Comparison of ENCODE assay signal across 8 cellular contexts in genomic region chr1:44294588-44295007, GRCh38.
DNase-seq lines count a peak whose midpoint lies in the region; ATAC-seq, FAIRE-seq and TF ChIP-seq lines count a peak whose summit lies in the region.

No MANE protein-coding gene starts in this region.

- H3K9me3 Mint-ChIP-seq in Calu3 (ENCODE audit: low read depth, unreplicated experiment): no peaks in the 10 kb centered on the region

- no peak overlapping the region for H2BK20ac ChIP-seq in IMR-90 (ENCODE audit: low read depth, low read length)

- no peak overlapping the region for H2AK5ac ChIP-seq in IMR-90 (ENCODE audit: low read depth, low read length)

- no peak overlapping the region for H4K8ac ChIP-seq in IMR-90 (ENCODE audit: low read depth in 2 of 2, low read length in 2 of 2)

- H3K14ac ChIP-seq in IMR-90 (replicated peaks; ENCODE audit: low read depth, low read length): no peak overlapping the region

- no peak overlapping the region for H3K4ac ChIP-seq in IMR-90 (ENCODE audit: low read depth, low read length)

- H3K9ac ChIP-seq in IMR-90 (ENCODE audit: low read depth, low read length): no peak overlapping the region

- TF ChIP-seq RAD21 in A549 (conservative IDR thresholded peaks at IDR 0.05 in 1 of 2, IDR thresholded peaks at IDR 0.05 in 1 of 2) (peak in 1 of 2 experiments; percentile 57; a peak in 3 of 5 replicates), IMR-90 (IDR thresholded peaks at IDR 0.05; ENCODE audit: low read length) (peak; percentile 34)

- H3K23ac ChIP-seq in IMR-90 (ENCODE audit: low read depth, low read length): no peak overlapping the region

- H3K9me3 ChIP-seq in A549 (no peaks in the 10 kb centered on the region), IMR-90 (ENCODE audit: control insufficient read depth, insufficient read depth, low read length) (no peaks in the 10 kb centered on the region), left lung (no peaks in the 10 kb centered on the region)
- H3K9me3 ChIP-seq in effector memory CD4-positive, alpha-beta T cell (ENCODE audit: control insufficient read depth, low read length): no peaks in the 10 kb centered on the region

- FAIRE-seq in A549 (lab: Jason Lieb, UNC): no peak

- H2BK15ac ChIP-seq in IMR-90 (ENCODE audit: low read depth, low read length): no peak overlapping the region

- no peak overlapping the region for H2BK120ac ChIP-seq in IMR-90 (ENCODE audit: low read depth, low read length)

- H3K36me3 Mint-ChIP-seq in Calu3 (ENCODE audit: insufficient read depth, unreplicated experiment): no peaks in the 10 kb centered on the region

- H3K36me3 ChIP-seq in IMR-90 (ENCODE audit: control insufficient read depth, insufficient read depth, low read length): peaks cover 28% of the 10 kb centered on the region
- peaks cover 0 to 48% of the 10 kb centered on the region in 2 donors for H3K36me3 ChIP-seq in left lung
- peaks cover 30% of the 10 kb centered on the region for H3K36me3 ChIP-seq in effector memory CD4-positive, alpha-beta T cell (ENCODE audit: control insufficient read depth, insufficient read depth, low read length)

- 0 out of 4 replicates have a peak, but pooled peaks cover 0 to 3% of the 10 kb centered on the region in 2 experiments for H3K79me1 ChIP-seq in IMR-90 (ENCODE audit: low read depth in 1 of 2, low read length in 2 of 2)

- intact Hi-C loops in IMR-90 (cut with micrococcal nuclease): no loop called here
- intact Hi-C loops in left lung (cut with DNase I): no loop called here
- intact Hi-C loops in Calu3 (cut with micrococcal nuclease; ENCODE audit: unreplicated experiment): no loop called here

- H3K4me1 ChIP-seq in A549 (no peaks in the 10 kb centered on the region), IMR-90 (ENCODE audit: control insufficient read depth, insufficient read depth, low read length) (no peaks in the 10 kb centered on the region), left lung (peaks cover 0 to 4% of the 10 kb centered on the region in 2 donors)
- no peaks in the 10 kb centered on the region for H3K4me1 ChIP-seq in effector memory CD4-positive, alpha-beta T cell (ENCODE audit: control insufficient read depth, insufficient read depth, low read length, poor library complexity, severe bottlenecking)

- no peak overlapping the region for H3K4me3 Mint-ChIP-seq in Calu3 (ENCODE audit: low read depth, unreplicated experiment)

- 68% methylated on average over 4 of the region's 4 CpGs for WGBS in A549 (ENCODE audit: missing lambda C conversion rate)
- WGBS in IMR-90 (ENCODE audit: extremely low coverage in 2 of 2, insufficient read length in 1 of 2), 2 experiments: 50% methylated on average over 2 of the region's 4 CpGs; no CpG with 5 or more reads in 1 of the 2 experiments

- TF ChIP-seq CTCF in A549 (IDR thresholded peaks at IDR 0.05) (peak; percentile 21; the same call in 2 of the 3 replicates), IMR-90 (conservative IDR thresholded peaks at IDR 0.05; ENCODE audit: low read depth, low read length) (peak; percentile 42), left lung (IDR thresholded peaks at IDR 0.05) (peak in 1 of 2 donors; percentile 41), Calu3 (IDR thresholded peaks at IDR 0.05; ENCODE audit: unreplicated experiment) (no peak)

- no peak overlapping the region for H3K27ac Mint-ChIP-seq in Calu3 (ENCODE audit: unreplicated experiment)

- no peak overlapping the region for H4K91ac ChIP-seq in IMR-90 (ENCODE audit: insufficient read depth, low read depth, low read length)

- no peak overlapping the region for H3K4me3 ChIP-seq in A549
- H3K4me3 ChIP-seq in IMR-90 (ENCODE audit: insufficient read depth, low read depth, low read length): no peak overlapping the region
- no peak overlapping the region for H3K4me3 ChIP-seq in left lung
- no peak overlapping the region for H3K4me3 ChIP-seq in effector memory CD4-positive, alpha-beta T cell (ENCODE audit: insufficient read depth, low read depth, low read length, poor library complexity, severe bottlenecking)

- dilution Hi-C loops in IMR-90 (cut with HindIII; ENCODE audit: low sequenced_read_pairs, unreplicated experiment): no loop called here

- no peak for TF ChIP-seq EP300 in A549 (IDR thresholded peaks at IDR 0.05)

- H3K27me3 Mint-ChIP-seq in Calu3 (ENCODE audit: unreplicated experiment): no peaks in the 10 kb centered on the region

- H2AK9ac ChIP-seq in IMR-90 (replicated peaks; ENCODE audit: low read depth, low read length, poor library complexity): no peak overlapping the region

- TF ChIP-seq POLR2A in A549 (IDR thresholded peaks at IDR 0.05; ENCODE audit: low read length) (no peak), IMR-90 (IDR thresholded peaks at IDR 0.05; ENCODE audit: low read depth, low read length) (no peak)

- no TSS peak for BruUV-seq in IMR-90 (replicated peaks; lab: Mats Ljungman, UMichigan)
- BruUV-seq in Calu3 (replicated peaks; lab: Mats Ljungman, UMichigan): no TSS peak

- no peak overlapping the region for H3K56ac ChIP-seq in IMR-90 (ENCODE audit: extremely low read depth, insufficient read depth, low read length)

- H4K20me1 ChIP-seq in IMR-90 (ENCODE audit: insufficient read depth, low read length): no peaks in the 10 kb centered on the region

- CTCF ChIA-PET in A549 (lab: Yijun Ruan, JAX) (interaction anchor here (1.1 to 3.2 kb wide), 3 partner anchors 12 to 77 kb away, joined by 4 to 12 read pairs (median 5); no protein-coding TSS in a partner anchor), IMR-90 (lab: Yijun Ruan, JAX) (interaction anchor here (0.6 to 1.4 kb wide), 4 partner anchors 36 to 502 kb away, joined by 3 to 6 read pairs (median 3); no protein-coding TSS in a partner anchor), Calu3 (lab: Charles Lee) (no interaction called here)

- H3K27me3 ChIP-seq in IMR-90 (ENCODE audit: control insufficient read depth, insufficient read depth, low read length): no peaks in the 10 kb centered on the region
- no peaks in the 10 kb centered on the region for H3K27me3 ChIP-seq in left lung
- H3K27me3 ChIP-seq in effector memory CD4-positive, alpha-beta T cell (replicated peaks; ENCODE audit: control insufficient read depth, insufficient read depth, low read length, poor library complexity, severe bottlenecking): no peaks in the 10 kb centered on the region

- H3K18ac ChIP-seq in IMR-90 (ENCODE audit: low read depth, low read length): no peak overlapping the region

- no peak overlapping the region for H3K4me2 ChIP-seq in A549
- H3K4me2 ChIP-seq in IMR-90 (ENCODE audit: low read depth, low read length): no peak overlapping the region

- H2AFZ ChIP-seq in IMR-90 (replicated peaks; ENCODE audit: low read length, poor library complexity): no peak overlapping the region

- ATAC-seq in A549 (peak; percentile 64 to 92; a peak in 5 of 6 replicates), IMR-90 (ENCODE audit: low read depth) (peak; percentile 82), left lung (peak; percentile 74), GM18907 (IDR thresholded peaks at IDR 0.05; ENCODE audit: unreplicated experiment) (no peak)

- H2BK5ac ChIP-seq in IMR-90 (ENCODE audit: low read depth, low read length, poor library complexity, severe bottlenecking): no peak overlapping the region

- no peak overlapping the region for H4K5ac ChIP-seq in IMR-90 (ENCODE audit: low read depth, low read length)

- POLR2A ChIA-PET in A549 (lab: Yijun Ruan, JAX) (no interaction called here), IMR-90 (lab: Charles Lee; ENCODE audit: unreplicated experiment) (no interaction called here)

- H3K27ac ChIP-seq in A549 (no peak overlapping the region), IMR-90 (ENCODE audit: insufficient read depth, low read length) (no peak overlapping the region), left lung (no peak overlapping the region)
- H3K27ac ChIP-seq in effector memory CD4-positive, alpha-beta T cell (ENCODE audit: insufficient read depth, low read length, poor library complexity, severe bottlenecking): no peak overlapping the region

- no peaks in the 10 kb centered on the region; the same call in 1 of the 2 replicates for H3K9me1 ChIP-seq in IMR-90 (ENCODE audit: insufficient read depth, low read length)

- peak; percentile 28 to 32 for DNase-seq in A549 (ENCODE audit: low read depth in 1 of 2, low spot score in 1 of 2)
- peak; percentile 79 for DNase-seq in IMR-90
- DNase-seq in astrocyte of the hippocampus (ENCODE audit: low read depth, low spot score): peak; percentile 78
- DNase-seq in left lung: peak in 1 of 2 donors; percentile 49
- DNase-seq in amniotic stem cell (lab: John Stamatoyannopoulos, UW): no peak
- no peak for DNase-seq in effector memory CD4-positive, alpha-beta T cell
- DNase-seq in Calu3: no peak

- no peaks in the 10 kb centered on the region for H3K4me1 Mint-ChIP-seq in Calu3 (ENCODE audit: low read depth, unreplicated experiment)

- in situ Hi-C loops in IMR-90 (cut with MboI; ENCODE audit: low sequenced_read_pairs): no loop called here

TF ChIP-seq in A549, 52 proteins besides CTCF, POLR2A, EP300 and RAD21 (continues in another document):
- TF ChIP-seq HMGXB4 (CRISPR knock-in tag; IDR thresholded peaks at IDR 0.05; ENCODE audit: borderline replicate concordance): no peak
- TF ChIP-seq FOSB (CRISPR knock-in tag; IDR thresholded peaks at IDR 0.05): no peak

TF ChIP-seq in IMR-90, 13 proteins besides CTCF, POLR2A, EP300 and RAD21:
- TF ChIP-seq MXI1 (IDR thresholded peaks at IDR 0.05; ENCODE audit: borderline replicate concordance, low read depth, low read length) (no peak), SMC3 (IDR thresholded peaks at IDR 0.05; ENCODE audit: low read depth, low read length) (peak; percentile 32), NFE2L2 (IDR thresholded peaks at IDR 0.05; ENCODE audit: low read depth, low read length) (no peak), ELK1 (IDR thresholded peaks at IDR 0.05; ENCODE audit: borderline replicate concordance, low read depth, low read length) (no peak)

Comparison
In these comparisons a context has a peak if more than half of its experiments do, and no peak if none do; other contexts are left out.
1. DNase-seq: peak in A549 (2 of 2), IMR-90 (single experiment) and astrocyte of the hippocampus (single experiment); none in amniotic stem cell (single experiment), effector memory CD4-positive, alpha-beta T cell (0 of 3) and Calu3 (single experiment).